ENCODE assay signal across 18 cellular contexts in the genomic region with DNA sequence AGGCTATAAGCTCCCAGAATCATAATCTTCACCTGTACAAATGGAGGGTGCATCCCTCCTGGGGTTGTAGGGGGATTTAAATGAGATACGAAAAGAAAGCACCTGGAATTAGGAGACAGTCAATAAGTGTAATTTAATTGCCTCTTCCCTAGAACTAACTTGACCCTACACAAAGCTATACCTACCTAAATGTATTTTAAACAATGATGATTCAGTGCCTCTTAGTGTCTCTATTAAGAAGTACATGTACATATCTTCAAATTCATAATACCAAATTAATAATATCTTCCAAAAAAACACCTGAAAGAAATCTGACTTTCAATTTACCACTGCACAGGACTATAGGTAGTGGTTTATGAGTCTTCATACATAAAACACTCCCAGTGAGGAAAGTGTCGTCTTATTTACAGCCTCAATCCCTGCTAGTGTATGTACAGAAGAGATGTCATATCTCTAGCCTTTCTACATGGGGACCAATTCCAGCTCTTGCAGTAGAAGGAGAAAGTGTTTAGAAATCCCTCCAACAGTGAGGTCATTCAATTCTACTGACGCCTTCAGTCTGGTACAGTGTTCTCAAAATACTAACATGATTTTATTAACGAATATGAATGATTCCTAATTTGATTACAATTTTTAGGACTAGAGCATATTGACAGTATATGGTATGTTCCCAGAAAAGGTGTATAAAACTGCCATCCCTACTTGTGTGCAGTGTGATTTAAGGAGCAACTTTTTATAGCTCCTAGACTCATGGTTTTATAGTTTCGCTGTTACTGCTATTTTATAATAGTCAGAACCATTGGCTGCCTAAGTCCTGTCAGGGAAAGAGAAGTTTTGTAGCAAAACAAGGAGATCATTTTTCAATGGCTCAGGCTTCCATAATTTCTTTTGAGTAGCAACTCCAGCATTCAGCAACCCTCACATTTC.
DNase-seq lines count a peak whose midpoint lies in the region; ATAC-seq, FAIRE-seq and TF ChIP-seq lines count a peak whose summit lies in the region.
"Had no signal": no experiment of that assay in that cellular context is flagged by ENCODE, and none has a peak within 500 bp of the region (broad histone marks: within the 10 kb centered on the region; RNA-seq: fewer than 3 reads in every experiment).

No MANE protein-coding gene starts in this region.

- H3K36me3 ChIP-seq in astrocyte (ENCODE audit: insufficient read depth, low read length): no peaks in the 10 kb centered on the region
- no peaks in the 10 kb centered on the region for H3K36me3 ChIP-seq in gastroesophageal sphincter
- no peaks in the 10 kb centered on the region for H3K36me3 ChIP-seq in mucosa of descending colon (ENCODE audit: low read depth)

- no peak overlapping the region for H3K9ac ChIP-seq in astrocyte (ENCODE audit: low read length)

- peak overlapping the region; percentile 96 for H3K27ac Mint-ChIP-seq in astrocyte (ENCODE audit: unreplicated experiment)
- H3K27ac Mint-ChIP-seq: IgD-negative memory B cell had no signal

- no peak for TF ChIP-seq EP300 in gastroesophageal sphincter (IDR thresholded peaks at IDR 0.05)

- no peak overlapping the region for H3K4me2 ChIP-seq in astrocyte (ENCODE audit: low read length)

- peaks cover 18% of the 10 kb centered on the region for H3K4me1 ChIP-seq in astrocyte (ENCODE audit: insufficient read depth, low read length)
- no peaks in the 10 kb centered on the region for H3K4me1 ChIP-seq in gastroesophageal sphincter
- no peaks in the 10 kb centered on the region for H3K4me1 ChIP-seq in mucosa of descending colon (ENCODE audit: low read depth)

- H3K4me1 Mint-ChIP-seq in astrocyte (ENCODE audit: low read depth, unreplicated experiment): peaks cover 33% of the 10 kb centered on the region
- H3K4me1 Mint-ChIP-seq: IgD-negative memory B cell had no signal

- H3K4me3 ChIP-seq in astrocyte (ENCODE audit: insufficient read depth, low read depth, low read length): no peak overlapping the region
- H3K4me3 ChIP-seq in gastroesophageal sphincter: no peak overlapping the region
- no peak overlapping the region for H3K4me3 ChIP-seq in mucosa of descending colon

- no peak for TF ChIP-seq POLR2A in gastroesophageal sphincter (IDR thresholded peaks at IDR 0.05)

- no peaks in the 10 kb centered on the region for H3K36me3 Mint-ChIP-seq in astrocyte (ENCODE audit: low read depth, unreplicated experiment)
- H3K36me3 Mint-ChIP-seq: IgD-negative memory B cell had no signal

- intact Hi-C loops in mucosa of descending colon (cut with DNase I, micrococcal nuclease): no loop called here

- H3K79me2 ChIP-seq in astrocyte (ENCODE audit: insufficient read depth, low read length): no peaks in the 10 kb centered on the region

- no peaks in the 10 kb centered on the region for H3K9me3 Mint-ChIP-seq in astrocyte (ENCODE audit: unreplicated experiment)

- no peak for TF ChIP-seq CTCF in D721Med (IDR thresholded peaks at IDR 0.05; ENCODE audit: insufficient read depth, missing control alignments)
- no peak for TF ChIP-seq CTCF in astrocyte (IDR thresholded peaks at IDR 0.05; ENCODE audit: insufficient read depth, low read depth, low read length)
- TF ChIP-seq CTCF in gastroesophageal sphincter (IDR thresholded peaks at IDR 0.05): no peak
- no peak for TF ChIP-seq CTCF in mucosa of descending colon (IDR thresholded peaks at IDR 0.05)

- 50 to 75% methylated on average over 5 of the region's 5 CpGs for WGBS in gastroesophageal sphincter (ENCODE audit: low coverage in 1 of 2), 2 donors

- ATAC-seq in gastroesophageal sphincter (peak; percentile 41), mucosa of descending colon (peak; percentile 34)

- DNase-seq in D721Med (ENCODE audit: insufficient read length, low spot score) (no peak), astrocyte (ENCODE audit: low read depth) (no peak), mucosa of descending colon (no peak), amniotic stem cell (lab: John Stamatoyannopoulos, UW) (no peak), germinal center (ENCODE audit: low spot score) (no peak), RCC 7860 (ENCODE audit: low spot score) (no peak), NCI-H345 treated with DMSO at 0.1 percent for 48 hours (lab: John Stamatoyannopoulos, UW; ENCODE audit: unreplicated experiment) (no peak)
- DNase-seq: DMS53, HCEC 1CT, NCI-H146, NCI-H2081 treated with DMSO at 0.1 percent for 48 hours, NCI-H524 treated with DMSO at 0.1 percent for 48 hours, RPMI8226 had no signal

- H3K4me3 Mint-ChIP-seq in astrocyte (ENCODE audit: unreplicated experiment): no peak overlapping the region
- H3K4me3 Mint-ChIP-seq: IgD-negative memory B cell had no signal

- H3K27ac ChIP-seq in astrocyte (ENCODE audit: low read depth, low read length) (no peak overlapping the region), gastroesophageal sphincter (no peak overlapping the region)
- H3K27ac ChIP-seq: C4-2B had no signal

- peak; percentile 41 for FAIRE-seq in D721Med (lab: Jason Lieb, UNC)
- FAIRE-seq in astrocyte (lab: Jason Lieb, UNC): no peak
- no peak for FAIRE-seq in RCC 7860 (lab: Jason Lieb, UNC)
- FAIRE-seq: A204.1, GM18507 had no signal

- H2AFZ ChIP-seq in astrocyte (ENCODE audit: low read depth, low read length): no peak overlapping the region

- no peaks in the 10 kb centered on the region for H4K20me1 ChIP-seq in astrocyte (ENCODE audit: insufficient read depth, low read length)

- H3K27me3 ChIP-seq in astrocyte (ENCODE audit: insufficient read depth, low read length): no peaks in the 10 kb centered on the region
- no peaks in the 10 kb centered on the region for H3K27me3 ChIP-seq in gastroesophageal sphincter

- H3K27me3 Mint-ChIP-seq in astrocyte (ENCODE audit: low read depth, unreplicated experiment): no peaks in the 10 kb centered on the region
- H3K27me3 Mint-ChIP-seq: IgD-negative memory B cell had no signal

- H3K9me3 ChIP-seq in astrocyte (ENCODE audit: insufficient read depth, low read depth, low read length) (no peaks in the 10 kb centered on the region), gastroesophageal sphincter (no peaks in the 10 kb centered on the region), mucosa of descending colon (no peaks in the 10 kb centered on the region)
